ENCODE assay signal across 18 cellular contexts in genomic region chr15:57873564-57874209, GRCh38.
A peak's percentile ranks its signal among the peaks of the same experiment; 100 is the strongest.
DNase-seq lines count a peak whose midpoint lies in the region; ATAC-seq and TF ChIP-seq lines count a peak whose summit lies in the region.
"Had no signal": no experiment of that assay in that cellular context is flagged by ENCODE, and none has a peak within 500 bp of the region (broad histone marks: within the 10 kb centered on the region; RNA-seq: fewer than 3 reads in every experiment).

No MANE protein-coding gene starts in this region.

- no peak for TF ChIP-seq CTCF in RWPE1 (conservative IDR thresholded peaks at IDR 0.05; ENCODE audit: low read depth)

- no peak overlapping the region for H3K27ac ChIP-seq in RWPE1
- H3K27ac ChIP-seq: BLaER1 treated with 17β-estradiol and CSF1 and Interleukin-3, amounts not matched to agents 10 nM and 100 nM; gastrocnemius medialis; upper lobe of right lung; VCaP had no signal

- CTCF ChIA-PET in RWPE1 (lab: Yijun Ruan, JAX), result interaction anchor here (0.6 kb wide), 2 partner anchors 192 to 314 kb away, joined by 3 read pairs; no protein-coding TSS in a partner anchor

- DNase-seq in ELR (ENCODE audit: low read depth) (peak; percentile 87), RWPE1 (ENCODE audit: low spot score) (peak; percentile 52), dermis blood vessel endothelial cell (peak; percentile 64), non-pigmented ciliary epithelial cell (ENCODE audit: low read depth) (peak; percentile 68), foreskin melanocyte (no peak), NCI-H1930 (lab: John Stamatoyannopoulos, UW) (no peak), 8988T (no peak)
- DNase-seq: anterior cingulate cortex; effector CD4-positive, alpha-beta T cell; gastrocnemius medialis; NCI-H1417; NCI-H345; occipital lobe; stimulated activated naive CD4-positive, alpha-beta T cell; upper lobe of right lung had no signal

- POLR2A ChIA-PET in RWPE1 (lab: Yijun Ruan, JAX; ENCODE audit: low non-redundant PET), result no interaction called here

- ATAC-seq in HG03457 (IDR thresholded peaks at IDR 0.05; ENCODE audit: unreplicated experiment), result no peak
- ATAC-seq: gastrocnemius medialis, upper lobe of right lung had no signal

Comparison
In these comparisons a context has a peak if more than half of its experiments do, and no peak if none do; other contexts are left out.
1. DNase-seq: peak in ELR (single experiment), RWPE1 (single experiment), dermis blood vessel endothelial cell (single experiment) and non-pigmented ciliary epithelial cell (single experiment); none in foreskin melanocyte (single experiment), NCI-H1930 (0 of 2) and 8988T (single experiment).